ENCODE assay signal across 2 cellular contexts in the genomic region with DNA sequence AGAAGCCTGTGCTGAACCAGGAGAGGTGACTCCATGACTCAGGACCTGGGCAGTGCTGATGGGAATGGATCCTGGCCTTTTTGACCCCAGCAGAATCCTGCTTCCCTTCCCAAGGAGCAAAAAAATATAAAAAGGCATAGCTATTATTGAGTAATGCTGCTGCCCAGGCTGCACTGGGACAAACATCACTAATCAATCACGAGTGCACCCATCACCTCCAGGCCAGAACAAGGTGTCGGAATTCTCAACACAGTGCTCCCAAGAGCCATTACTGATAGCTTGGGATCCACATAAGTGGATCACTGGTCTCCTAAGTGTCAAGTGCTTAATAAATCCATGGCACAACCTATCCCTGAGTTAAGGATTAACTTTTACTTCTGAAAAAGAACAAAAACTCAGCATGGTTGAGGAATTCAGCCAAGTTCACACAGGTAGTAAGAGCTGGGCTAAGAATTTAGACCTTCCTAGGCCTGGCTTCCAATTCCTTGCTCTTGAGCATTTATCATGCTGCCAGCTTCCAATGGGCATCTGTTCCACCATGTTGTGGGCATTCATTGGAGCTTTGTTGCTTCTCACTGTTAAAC.
TF ChIP-seq lines count a peak whose summit lies in the region.

No MANE protein-coding gene starts in this region.

TF ChIP-seq in HepG2, 621 proteins besides CTCF, POLR2A, EP300 and RAD21:
- TF ChIP-seq ZNF562 (CRISPR knock-in tag; IDR thresholded peaks at IDR 0.05; ENCODE audit: borderline replicate concordance) (no peak), ZBTB4 (CRISPR knock-in tag; IDR thresholded peaks at IDR 0.05; ENCODE audit: borderline replicate concordance) (no peak)
TF ChIP-seq in HepG2: peak in this region for 0.

TF ChIP-seq in H1, 55 proteins besides CTCF, POLR2A, EP300 and RAD21:
- TF ChIP-seq YY1 (IDR thresholded peaks at IDR 0.05; ENCODE audit: low read depth, low read length) = no peak
- no peak for TF ChIP-seq SP2 (IDR thresholded peaks at IDR 0.05; ENCODE audit: low read length)
- TF ChIP-seq RFX5 (IDR thresholded peaks at IDR 0.05; ENCODE audit: borderline replicate concordance, low read depth, low read length) = no peak
- TF ChIP-seq BCL11A (IDR thresholded peaks at IDR 0.05; ENCODE audit: low read depth in 2 of 2, low read length in 2 of 2) = no peak
- no peak for TF ChIP-seq CEBPB (IDR thresholded peaks at IDR 0.05; ENCODE audit: low read depth, low read length)
- TF ChIP-seq SIN3A (conservative IDR thresholded peaks at IDR 0.05 in 1 of 2, IDR thresholded peaks at IDR 0.05 in 1 of 2; ENCODE audit: low read depth in 1 of 2, low read length in 2 of 2) = no peak
- no peak for TF ChIP-seq MAX (IDR thresholded peaks at IDR 0.05)
- TF ChIP-seq SP1 (IDR thresholded peaks at IDR 0.05; ENCODE audit: low read depth, low read length) = no peak
- no peak for TF ChIP-seq RXRA (IDR thresholded peaks at IDR 0.05; ENCODE audit: insufficient read depth, low read depth, low read length)
